20 cellular contexts compared by ENCODE assay signal in genomic region chrX:136097871-136098805, GRCh38.
"Had no signal": no experiment of that assay in that cellular context is flagged by ENCODE, and none has a peak within 500 bp of the region (broad histone marks: within the 10 kb centered on the region; RNA-seq: fewer than 3 reads in every experiment).

No MANE protein-coding gene starts in this region.

- H3K9ac ChIP-seq: parathyroid adenoma had no signal

- H3K27me3 Mint-ChIP-seq: activated naive CD8-positive, alpha-beta T cell treated with anti-CD3 and anti-CD28 coated beads, Interleukin-2, amount 10 ng/mL, durations not matched to agents 7 days and 5 days; dendritic cell treated with granulocyte-macrophage colony-stimulating factor and Interleukin-4, amounts not matched to agents 40 ng/mL and 50 ng/mL, for 4 days; effector memory CD8-positive, alpha-beta T cell; naive thymus-derived CD4-positive, alpha-beta T cell; stimulated activated memory B cell treated with anti-CD40 and anti-IgM and Interleukin-4, amounts not matched to agents 10 μg/mL and 1 μg/mL and 100 μg/mL, for 72 hours had no signal

- H3K4me3 ChIP-seq: breast epithelium, left lung, tibial nerve, uterus had no signal

- H3K4me3 Mint-ChIP-seq: activated CD8-positive, alpha-beta T cell treated with anti-CD3 and anti-CD28 coated beads, Interleukin-2, amount 10 ng/mL, durations not matched to agents 7 days and 5 days; activated naive CD8-positive, alpha-beta T cell treated with anti-CD3 and anti-CD28 coated beads, Interleukin-2, amount 10 ng/mL, durations not matched to agents 7 days and 5 days; dendritic cell treated with granulocyte-macrophage colony-stimulating factor and Interleukin-4, amounts not matched to agents 40 ng/mL and 50 ng/mL, for 4 days; effector memory CD8-positive, alpha-beta T cell; naive thymus-derived CD4-positive, alpha-beta T cell; stimulated activated memory B cell treated with anti-CD40 and anti-IgM and Interleukin-4, amounts not matched to agents 10 μg/mL and 1 μg/mL and 100 μg/mL, for 72 hours; T-cell had no signal

- H3K9me3 ChIP-seq: breast epithelium, left lung, tibial nerve, uterus had no signal

- ATAC-seq: activated CD8-positive, alpha-beta T cell treated with anti-CD3 and anti-CD28 coated beads, Interleukin-2, amount 10 ng/mL, durations not matched to agents 7 days and 5 days; effector memory CD8-positive, alpha-beta T cell; left lung; naive thymus-derived CD4-positive, alpha-beta T cell; stimulated activated memory B cell treated with anti-CD40 and anti-IgM and Interleukin-4, amounts not matched to agents 10 μg/mL and 1 μg/mL and 100 μg/mL, for 72 hours; T-cell had no signal

- H3K27ac ChIP-seq: breast epithelium, epithelial cell of prostate, left lung, parathyroid adenoma, tibial nerve, uterus had no signal

- H3K27ac Mint-ChIP-seq: activated CD8-positive, alpha-beta T cell treated with anti-CD3 and anti-CD28 coated beads, Interleukin-2, amount 10 ng/mL, durations not matched to agents 7 days and 5 days; activated naive CD8-positive, alpha-beta T cell treated with anti-CD3 and anti-CD28 coated beads, Interleukin-2, amount 10 ng/mL, durations not matched to agents 7 days and 5 days; dendritic cell treated with granulocyte-macrophage colony-stimulating factor and Interleukin-4, amounts not matched to agents 40 ng/mL and 50 ng/mL, for 4 days; effector memory CD8-positive, alpha-beta T cell; stimulated activated memory B cell treated with anti-CD40 and anti-IgM and Interleukin-4, amounts not matched to agents 10 μg/mL and 1 μg/mL and 100 μg/mL, for 72 hours; T-cell had no signal

- DNase-seq: activated CD4-positive, alpha-beta T cell treated with anti-CD3 and anti-CD28 coated beads for 4 hours; activated CD8-positive, alpha-beta memory T cell treated with anti-CD3 and anti-CD28 coated beads, Interleukin-2, amount 50 U/mL, for 4 hours; activated CD8-positive, alpha-beta T cell treated with anti-CD3 and anti-CD28 coated beads, Interleukin-2, amount 10 ng/mL, durations not matched to agents 7 days and 5 days; activated naive CD8-positive, alpha-beta T cell treated with anti-CD3 and anti-CD28 coated beads, Interleukin-2, amount 10 ng/mL, durations not matched to agents 7 days and 5 days; activated T-cell treated with anti-CD3 and anti-CD28 coated beads, Interleukin-2, amount 50 U/mL, for 48 hours; aorta; cerebellar nuclear complex; effector memory CD8-positive, alpha-beta T cell; foreskin melanocyte; mammary epithelial cell; naive thymus-derived CD4-positive, alpha-beta T cell; T-cell; uterus had no signal

- H3K27me3 ChIP-seq: left lung, tibial nerve, uterus had no signal

- H3K36me3 ChIP-seq: breast epithelium, left lung, tibial nerve, uterus had no signal

- H3K9me3 Mint-ChIP-seq: activated naive CD8-positive, alpha-beta T cell treated with anti-CD3 and anti-CD28 coated beads, Interleukin-2, amount 10 ng/mL, durations not matched to agents 7 days and 5 days; dendritic cell treated with granulocyte-macrophage colony-stimulating factor and Interleukin-4, amounts not matched to agents 40 ng/mL and 50 ng/mL, for 4 days; effector memory CD8-positive, alpha-beta T cell; naive thymus-derived CD4-positive, alpha-beta T cell; stimulated activated memory B cell treated with anti-CD40 and anti-IgM and Interleukin-4, amounts not matched to agents 10 μg/mL and 1 μg/mL and 100 μg/mL, for 72 hours; T-cell had no signal

- H3K36me3 Mint-ChIP-seq: activated naive CD8-positive, alpha-beta T cell treated with anti-CD3 and anti-CD28 coated beads, Interleukin-2, amount 10 ng/mL, durations not matched to agents 7 days and 5 days; naive thymus-derived CD4-positive, alpha-beta T cell; stimulated activated memory B cell treated with anti-CD40 and anti-IgM and Interleukin-4, amounts not matched to agents 10 μg/mL and 1 μg/mL and 100 μg/mL, for 72 hours; T-cell had no signal

- H3K4me1 ChIP-seq: breast epithelium, left lung, parathyroid adenoma, tibial nerve, uterus had no signal

- H3K4me1 Mint-ChIP-seq: activated naive CD8-positive, alpha-beta T cell treated with anti-CD3 and anti-CD28 coated beads, Interleukin-2, amount 10 ng/mL, durations not matched to agents 7 days and 5 days; stimulated activated memory B cell treated with anti-CD40 and anti-IgM and Interleukin-4, amounts not matched to agents 10 μg/mL and 1 μg/mL and 100 μg/mL, for 72 hours; T-cell had no signal
